Comparison of ENCODE assay signal across 8 cellular contexts in genomic region chr18:70288171-70288850, GRCh38. TPM values are rescaled to one million over a fixed set of nuclear protein-coding genes. Genes with fewer than 3 reads are reported as not detected.
DNase-seq lines count a peak whose midpoint lies in the region; ATAC-seq, FAIRE-seq and TF ChIP-seq lines count a peak whose summit lies in the region.

No MANE protein-coding gene starts in this region.

- TF ChIP-seq RAD21 in H1 (IDR thresholded peaks at IDR 0.05 in 1 of 2, conservative IDR thresholded peaks at IDR 0.05 in 1 of 2; ENCODE audit: low read depth in 2 of 2, low read length in 2 of 2): no peak

- no peak overlapping the region for H2BK120ac ChIP-seq in H1 (replicated peaks; ENCODE audit: low read depth, low read length)

- H3F3A ChIP-seq in PC-9 (ENCODE audit: insufficient read depth, low read depth): peaks cover 24% of the 10 kb centered on the region

- no peaks in the 10 kb centered on the region for H3K9me3 Mint-ChIP-seq in activated naive CD4-positive, alpha-beta T cell treated with anti-CD3 and anti-CD28 coated beads, Interleukin-2, amount 50 U/mL, for 24 hours

- TF ChIP-seq CTCF in PC-9 (conservative IDR thresholded peaks at IDR 0.05): no peak
- TF ChIP-seq CTCF in H1 (IDR thresholded peaks at IDR 0.05; ENCODE audit: control extremely low read depth in 1 of 3, insufficient read depth in 1 of 3, low read depth in 1 of 3, low read length in 3 of 3): no peak

- H2AK5ac ChIP-seq in H1 (ENCODE audit: low read depth, low read length): no peak overlapping the region

- H3K4me2 ChIP-seq in PC-9: peak overlapping the region; percentile 83
- peak overlapping the region; percentile 60 to 73 for H3K4me2 ChIP-seq in H1 (ENCODE audit: insufficient read depth in 1 of 2, low read depth in 2 of 2, low read length in 2 of 2)

- no peak overlapping the region for H3K4ac ChIP-seq in H1 (replicated peaks; ENCODE audit: insufficient read length, low read depth, low read length)

- H3K27me3 Mint-ChIP-seq in activated naive CD4-positive, alpha-beta T cell treated with anti-CD3 and anti-CD28 coated beads, Interleukin-2, amount 50 U/mL, for 24 hours: peaks cover 40% of the 10 kb centered on the region

- no peak overlapping the region for H2BK15ac ChIP-seq in H1 (ENCODE audit: low read length)

- H3K36me3 ChIP-seq in PC-9 (ENCODE audit: low read depth) (peaks cover 4% of the 10 kb centered on the region; the same call in 1 of the 2 replicates), H1 (ENCODE audit: control insufficient read depth in 2 of 4, insufficient read depth in 4 of 4, low read length in 3 of 4) (no peaks in the 10 kb centered on the region), mesodermal cell (ENCODE audit: control insufficient read depth, insufficient read depth, low read length) (peaks cover 10% of the 10 kb centered on the region), urinary bladder (ENCODE audit: insufficient read depth) (no peaks in the 10 kb centered on the region)

- CTCF ChIA-PET in PC-9 (lab: Charles Lee): no interaction called here
- CTCF ChIA-PET in H1 (lab: Charles Lee; ENCODE audit: partially characterized antibody): interaction anchor here (1.0 kb wide), 1 partner anchor 146 kb away, joined by 3 read pairs; no protein-coding TSS in a partner anchor

- H4K5ac ChIP-seq in H1 (ENCODE audit: insufficient read length, low read depth, low read length): no peak overlapping the region

- H2BK5ac ChIP-seq in H1 (ENCODE audit: low read depth, low read length): no peak overlapping the region

- peak overlapping the region; percentile 100 for H2AFZ ChIP-seq in PC-9
- peak overlapping the region; percentile 27; the same call in 1 of the 2 replicates for H2AFZ ChIP-seq in H1 (ENCODE audit: low read length)

- H3K4me3 Mint-ChIP-seq in activated naive CD4-positive, alpha-beta T cell treated with anti-CD3 and anti-CD28 coated beads, Interleukin-2, amount 50 U/mL, for 24 hours: peak overlapping the region; percentile 59

- no peaks in the 10 kb centered on the region for H3K9me2 ChIP-seq in PC-9 (ENCODE audit: insufficient read depth)

- FAIRE-seq in H1 (lab: Jason Lieb, UNC): no peak

- H4K91ac ChIP-seq in H1 (replicated peaks; ENCODE audit: insufficient read length, low read length): no peak overlapping the region

- peak overlapping the region; percentile 29 to 69 (median 48); a peak in 6 of 7 replicates for H3K9ac ChIP-seq in H1 (replicated peaks in 1 of 4; ENCODE audit: extremely low read depth in 1 of 4, low read depth in 3 of 4, low read length in 3 of 4)

- no peak overlapping the region for H2BK12ac ChIP-seq in H1 (ENCODE audit: low read depth, low read length)

- H3K79me2 ChIP-seq in PC-9 (ENCODE audit: low read depth): peaks cover 38% of the 10 kb centered on the region
- peaks cover 19 to 38% of the 10 kb centered on the region in 2 experiments for H3K79me2 ChIP-seq in H1 (ENCODE audit: control insufficient read depth in 1 of 2, insufficient read depth in 2 of 2, low read length in 2 of 2)

- H4K8ac ChIP-seq in H1 (ENCODE audit: extremely low read depth, insufficient read depth, low read length): peak overlapping the region; percentile 94

- H3K79me1 ChIP-seq in H1 (ENCODE audit: low read depth, low read length): peaks cover 13% of the 10 kb centered on the region

- H3K14ac ChIP-seq in H1 (ENCODE audit: insufficient read length): no peak overlapping the region

- no peak overlapping the region for H2BK20ac ChIP-seq in H1 (ENCODE audit: low read length)

- peaks cover 5% of the 10 kb centered on the region; the same call in 1 of the 2 replicates for H3K23me2 ChIP-seq in H1 (ENCODE audit: low read depth, low read length)

- whole genome bisulfite sequencing in H1 (ENCODE audit: extremely low coverage in 1 of 2, insufficient coverage in 1 of 2, insufficient read length in 1 of 2, insufficient replicate concordance in 2 of 2, low coverage in 1 of 2, low lambda C conversion rate in 2 of 2, missing lambda C conversion rate in 1 of 2), 2 experiments: 6% methylated on average over 15 of the region's 50 CpGs; no CpG with 5 or more reads in 1 of the 2 experiments
- 0 to 6% methylated on average over 12 to 21 of the region's 50 CpGs for WGBS in mesodermal cell (ENCODE audit: insufficient coverage in 2 of 2), 2 experiments
- WGBS in urinary bladder: 2% methylated on average over 50 of the region's 50 CpGs

- TF ChIP-seq EP300 in H1 (IDR thresholded peaks at IDR 0.05; ENCODE audit: borderline replicate concordance in 1 of 2, low read depth in 2 of 2, low read length in 2 of 2): no peak

- DNase-seq in activated naive CD4-positive, alpha-beta T cell (lab: John Stamatoyannopoulos, UW): no peak
- DNase-seq in PC-9 (no peak), H1 (ENCODE audit: low read depth in 1 of 2, low spot score in 2 of 2) (peak in 1 of 2 experiments; percentile 68)
- no peak for DNase-seq in activated CD8-positive, alpha-beta memory T cell treated with anti-CD3 and anti-CD28 coated beads, Interleukin-2, amount 50 U/mL, for 4 hours

- TF ChIP-seq POLR2A in H1 (IDR thresholded peaks at IDR 0.05; ENCODE audit: control extremely low read depth in 1 of 2, low read depth in 2 of 2, low read length in 2 of 2): no peak

- H3K4me1 Mint-ChIP-seq in activated naive CD4-positive, alpha-beta T cell treated with anti-CD3 and anti-CD28 coated beads, Interleukin-2, amount 50 U/mL, for 24 hours: peaks cover 11% of the 10 kb centered on the region

- intact Hi-C loops in PC-9 (cut with micrococcal nuclease; ENCODE audit: unreplicated experiment): loop anchor here (2.0 to 5.0 kb wide), 3 partner anchors 46 to 134 kb away; no protein-coding TSS in a partner anchor

- H3K9me3 ChIP-seq in PC-9 (ENCODE audit: insufficient read depth, low read depth): no peaks in the 10 kb centered on the region
- H3K9me3 ChIP-seq in H1 (ENCODE audit: insufficient read depth in 2 of 2, low read depth in 1 of 2, low read length in 1 of 2): no peaks in the 10 kb centered on the region
- no peaks in the 10 kb centered on the region for H3K9me3 ChIP-seq in mesodermal cell (ENCODE audit: control insufficient read depth, low read length)

- BruUV-seq in PC-9 (replicated peaks; lab: Mats Ljungman, UMichigan): TSS peak; percentile 76

- H3K27me3 ChIP-seq in PC-9 (ENCODE audit: insufficient read depth, low read depth) (no peaks in the 10 kb centered on the region), H1 (replicated peaks in 1 of 4; ENCODE audit: control insufficient read depth in 3 of 4, extremely low read depth in 1 of 4, insufficient read depth in 3 of 4, low read length in 3 of 4) (no peaks in the 10 kb centered on the region)

- H3K27ac Mint-ChIP-seq in activated naive CD4-positive, alpha-beta T cell treated with anti-CD3 and anti-CD28 coated beads, Interleukin-2, amount 50 U/mL, for 24 hours: no peak overlapping the region

- H4K20me1 ChIP-seq in PC-9 (ENCODE audit: insufficient read depth): peaks cover 13% of the 10 kb centered on the region
- H4K20me1 ChIP-seq in H1 (replicated peaks in 1 of 2; ENCODE audit: control insufficient read depth in 1 of 2, insufficient read depth in 2 of 2, low read length in 2 of 2): peaks cover 5 to 7% of the 10 kb centered on the region in 2 experiments

- H3K36me3 Mint-ChIP-seq in activated naive CD4-positive, alpha-beta T cell treated with anti-CD3 and anti-CD28 coated beads, Interleukin-2, amount 50 U/mL, for 24 hours: peaks cover 3% of the 10 kb centered on the region

- no peak overlapping the region for H3K23ac ChIP-seq in H1 (ENCODE audit: insufficient read length)

- H3K56ac ChIP-seq in H1 (replicated peaks; ENCODE audit: insufficient read length, low read depth, low read length): no peak overlapping the region

- H3K4me3 ChIP-seq in PC-9: peak overlapping the region; percentile 81
- H3K4me3 ChIP-seq in H1 (ENCODE audit: extremely low read depth in 1 of 4, insufficient read depth in 2 of 4, low read depth in 3 of 4, low read length in 4 of 4): peak overlapping the region; percentile 64 to 75 (median 70)
- H3K4me3 ChIP-seq in mesodermal cell (ENCODE audit: extremely low read depth, insufficient read depth, low read length, poor library complexity, severe bottlenecking): peak overlapping the region; percentile 59
- H3K4me3 ChIP-seq in urinary bladder (ENCODE audit: low read depth, low read length): peak overlapping the region; percentile 97

- H3K4me1 ChIP-seq in PC-9 (replicated peaks; ENCODE audit: insufficient read depth) (peaks cover 42% of the 10 kb centered on the region), H1 (replicated peaks in 1 of 4; ENCODE audit: control insufficient read depth in 3 of 4, insufficient read depth in 4 of 4, low read length in 3 of 4) (peaks cover 0 to 7% (median 4%) of the 10 kb centered on the region in 4 experiments; a peak in 5 of 7 replicates), mesodermal cell (ENCODE audit: control insufficient read depth, insufficient read depth, low read length, poor library complexity, severe bottlenecking) (peaks cover 4% of the 10 kb centered on the region), urinary bladder (ENCODE audit: insufficient read depth) (peaks cover 2% of the 10 kb centered on the region)

- peak overlapping the region; percentile 48 for H3K18ac ChIP-seq in H1 (ENCODE audit: extremely low read depth, low read length)

- ATAC-seq in HG02588 (IDR thresholded peaks at IDR 0.05; ENCODE audit: unreplicated experiment): peak; percentile 22

- peak overlapping the region; percentile 59 for H3K27ac ChIP-seq in PC-9
- H3K27ac ChIP-seq in H1 (ENCODE audit: low read depth, low read length): no peak overlapping the region
- H3K27ac ChIP-seq in mesodermal cell (ENCODE audit: low read depth, low read length, severe bottlenecking): no peak overlapping the region
- peak overlapping the region; percentile 60 for H3K27ac ChIP-seq in urinary bladder (ENCODE audit: low read depth)

- POLR2A ChIA-PET in PC-9 (lab: Charles Lee; ENCODE audit: unreplicated experiment): no interaction called here
- POLR2A ChIA-PET in H1 (lab: Charles Lee; ENCODE audit: partially characterized antibody): interaction anchor here (0.6 to 1.5 kb wide), 3 partner anchors 13 to 78 kb away, joined by 3 to 4 read pairs (median 3); no protein-coding TSS in a partner anchor

TF ChIP-seq in H1, 55 proteins besides CTCF, POLR2A, EP300 and RAD21 (continues in another document):
- peak; percentile 76 for TF ChIP-seq KDM4A (IDR thresholded peaks at IDR 0.05; ENCODE audit: low read depth, low read length, severe bottlenecking)

RNA-seq across cellular contexts. Expression of gene SOCS6, which starts 0.5 kb away (rescaled TPM):
- 20.9 and 21.0 TPM in 2 replicates for total RNA-seq in PC-9 (2021)
- total RNA-seq in H1 (2021; fragmentation: NEBNext Ultra II Directional; extraction: Animal tissue kit (Norgen Biotek cat#: 25700)): 20.7 and 22.9 TPM in 2 replicates
- polyA plus RNA-seq in H1 (2011; rRNA removed): 7.3 and 9.1 TPM in 2 replicates
- polyA plus RNA-seq in H1 (2011; cell fraction: cytosol; rRNA removed): 10.8 TPM
- 13.3 TPM for polyA plus RNA-seq in H1 (2011; cell fraction: nucleus; rRNA removed)
- 10.0 to 16.1 TPM (median 13.1 TPM) in 4 replicates for polyA plus RNA-seq in H1 (2012, experiment 1 of 2)
- polyA plus RNA-seq in H1 (2012, experiment 2 of 2): 1.8 TPM
- 8.8 TPM for polyA plus RNA-seq in H1 (2013, experiment 1 of 2)
- 9.1 TPM for polyA plus RNA-seq in H1 (2013, experiment 2 of 2)
- 40.6 and 42.7 TPM in 2 replicates for polyA minus RNA-seq in H1 (2011; rRNA and poly(A)+ RNA removed)
- polyA minus RNA-seq in H1 (2011; cell fraction: cytosol; rRNA and poly(A)+ RNA removed): 14.1 TPM
- 29.5 TPM for polyA minus RNA-seq in H1 (2011; cell fraction: nucleus; rRNA and poly(A)+ RNA removed)
- 11.9 TPM for polyA plus RNA-seq in mesodermal cell (2013, experiment 1 of 2)
- polyA plus RNA-seq in mesodermal cell (2013, experiment 2 of 2): 12.2 TPM
- 40.1 TPM for total RNA-seq in urinary bladder
- 12.1 TPM for polyA plus RNA-seq in urinary bladder

Comparison
In these comparisons a context has a peak if more than half of its experiments do, and no peak if none do; other contexts are left out.
1. H3K27ac ChIP-seq: peak in PC-9 (single experiment) and urinary bladder (single experiment); none in H1 (single experiment) and mesodermal cell (single experiment).
2. Peak in every context shown above with its lines, with median percentiles within 50 percentile points of each other: H3K4me3 ChIP-seq.